11 cellular contexts compared by ENCODE assay signal in genomic region chr22:44337658-44338004, GRCh38. TPM values are rescaled to one million over a fixed set of nuclear protein-coding genes. Genes with fewer than 3 reads are reported as not detected.
DNase-seq lines count a peak whose midpoint lies in the region; ATAC-seq, FAIRE-seq and TF ChIP-seq lines count a peak whose summit lies in the region.
"Had no signal": no experiment of that assay in that cellular context is flagged by ENCODE, and none has a peak within 500 bp of the region (broad histone marks: within the 10 kb centered on the region; RNA-seq: fewer than 3 reads in every experiment).

No MANE protein-coding gene starts in this region.

- no peak overlapping the region for H3K23ac ChIP-seq in H1 (ENCODE audit: insufficient read length)

- H3K9ac ChIP-seq in H1 (replicated peaks in 1 of 4; ENCODE audit: extremely low read depth in 1 of 4, low read depth in 3 of 4, low read length in 3 of 4), result no peak overlapping the region

- 0 out of 2 replicates have a peak overlapping the region, but pooled peaks have one; percentile 50 for H2BK12ac ChIP-seq in H1 (ENCODE audit: low read depth, low read length)

- H4K5ac ChIP-seq in H1 (ENCODE audit: insufficient read length, low read depth, low read length), result no peak overlapping the region

- no peaks in the 10 kb centered on the region for H3K9me3 ChIP-seq in H1 (ENCODE audit: insufficient read depth in 2 of 2, low read depth in 1 of 2, low read length in 1 of 2)

- H3K79me2 ChIP-seq in H1 (ENCODE audit: control insufficient read depth in 1 of 2, insufficient read depth in 2 of 2, low read length in 2 of 2), result no peaks in the 10 kb centered on the region

- peaks cover 0 to 12% (median 5%) of the 10 kb centered on the region in 4 experiments; a peak in 6 of 7 replicates for H3K27me3 ChIP-seq in H1 (replicated peaks in 1 of 4; ENCODE audit: control insufficient read depth in 3 of 4, extremely low read depth in 1 of 4, insufficient read depth in 3 of 4, low read length in 3 of 4)

- peak overlapping the region; percentile 35; the same call in 1 of the 2 replicates for H2BK5ac ChIP-seq in H1 (ENCODE audit: low read depth, low read length)

- H3K79me1 ChIP-seq in H1 (ENCODE audit: low read depth, low read length), result no peaks in the 10 kb centered on the region; the same call in 1 of the 2 replicates

- TF ChIP-seq CTCF in H1 (IDR thresholded peaks at IDR 0.05; ENCODE audit: control extremely low read depth in 1 of 3, insufficient read depth in 1 of 3, low read depth in 1 of 3, low read length in 3 of 3), result no peak

- H3K4me2 ChIP-seq in H1 (ENCODE audit: insufficient read depth in 1 of 2, low read depth in 2 of 2, low read length in 2 of 2), result peak overlapping the region; percentile 24 to 53; a peak in 2 of 4 replicates

- no peaks in the 10 kb centered on the region for H3K36me3 ChIP-seq in H1 (ENCODE audit: control insufficient read depth in 2 of 4, insufficient read depth in 4 of 4, low read length in 3 of 4)

- H2BK15ac ChIP-seq in H1 (ENCODE audit: low read length), result 0 out of 2 replicates have a peak overlapping the region, but pooled peaks have one; percentile 61

- no peak overlapping the region for H2AK5ac ChIP-seq in H1 (ENCODE audit: low read depth, low read length)

- no peak overlapping the region for H2BK120ac ChIP-seq in H1 (replicated peaks; ENCODE audit: low read depth, low read length)

- no peak for TF ChIP-seq EP300 in H1 (IDR thresholded peaks at IDR 0.05; ENCODE audit: borderline replicate concordance in 1 of 2, low read depth in 2 of 2, low read length in 2 of 2)

- H3K27ac ChIP-seq in H1 (ENCODE audit: low read depth, low read length), result no peak overlapping the region

- no peak overlapping the region for H2BK20ac ChIP-seq in H1 (ENCODE audit: low read length)

- TF ChIP-seq POLR2A in H54 (IDR thresholded peaks at IDR 0.05; ENCODE audit: low read depth, low read length) (no peak), H1 (IDR thresholded peaks at IDR 0.05; ENCODE audit: control extremely low read depth in 1 of 2, low read depth in 2 of 2, low read length in 2 of 2) (no peak)

- peaks cover 23% of the 10 kb centered on the region for H3K23me2 ChIP-seq in H1 (ENCODE audit: low read depth, low read length)

- 35% methylated on average over 11 of the region's 13 CpGs; no CpG with 5 or more reads in 1 of the 2 experiments for WGBS in H1 (ENCODE audit: extremely low coverage in 1 of 2, insufficient coverage in 1 of 2, insufficient read length in 1 of 2, insufficient replicate concordance in 2 of 2, low coverage in 1 of 2, low lambda C conversion rate in 2 of 2, missing lambda C conversion rate in 1 of 2), 2 experiments

- no peak overlapping the region for H4K8ac ChIP-seq in H1 (ENCODE audit: extremely low read depth, insufficient read depth, low read length)

- no peak overlapping the region for H3K56ac ChIP-seq in H1 (replicated peaks; ENCODE audit: insufficient read length, low read depth, low read length)

- peak overlapping the region; percentile 32 for H3K18ac ChIP-seq in H1 (ENCODE audit: extremely low read depth, low read length)

- no peak overlapping the region; a peak in 1 of 8 replicates for H3K4me3 ChIP-seq in H1 (ENCODE audit: extremely low read depth in 1 of 4, insufficient read depth in 2 of 4, low read depth in 3 of 4, low read length in 4 of 4)

- peaks cover 4 to 30% (median 18%) of the 10 kb centered on the region in 4 experiments; a peak in 6 of 7 replicates for H3K4me1 ChIP-seq in H1 (replicated peaks in 1 of 4; ENCODE audit: control insufficient read depth in 3 of 4, insufficient read depth in 4 of 4, low read length in 3 of 4)

- peaks cover 0 to 15% of the 10 kb centered on the region in 2 experiments for H4K20me1 ChIP-seq in H1 (replicated peaks in 1 of 2; ENCODE audit: control insufficient read depth in 1 of 2, insufficient read depth in 2 of 2, low read length in 2 of 2)

- FAIRE-seq in H54 (lab: Jason Lieb, UNC) (no peak), H1 (lab: Jason Lieb, UNC) (no peak)
- FAIRE-seq: frontal cortex had no signal

- no peak overlapping the region for H2AFZ ChIP-seq in H1 (ENCODE audit: low read length)

- H3K14ac ChIP-seq in H1 (ENCODE audit: insufficient read length), result no peak overlapping the region

- POLR2A ChIA-PET in H1 (lab: Charles Lee; ENCODE audit: partially characterized antibody), result interaction anchor here (1.2 kb wide), 1 partner anchor 9 kb away, joined by 3 read pairs; no protein-coding TSS in a partner anchor

- H3K4ac ChIP-seq in H1 (replicated peaks; ENCODE audit: insufficient read length, low read depth, low read length), result no peak overlapping the region

- no peak for ATAC-seq in HG03460 (IDR thresholded peaks at IDR 0.05; ENCODE audit: unreplicated experiment)
- ATAC-seq in GM19395 (IDR thresholded peaks at IDR 0.05; ENCODE audit: unreplicated experiment), result no peak
- ATAC-seq: sciatic nerve had no signal

- DNase-seq in H54 (ENCODE audit: insufficient read length, low spot score) (peak; percentile 75), NCI-H460 (ENCODE audit: extremely low read depth, low read depth) (peak; percentile 26), H1 (ENCODE audit: low read depth in 1 of 2, low spot score in 2 of 2) (no peak), renal cortical epithelial cell (ENCODE audit: low read depth) (peak; percentile 13), activated T-cell treated with anti-CD3 and anti-CD28 coated beads for 4 hours (no peak)
- DNase-seq: KBM-7 had no signal

- no peak for TF ChIP-seq RAD21 in H1 (IDR thresholded peaks at IDR 0.05 in 1 of 2, conservative IDR thresholded peaks at IDR 0.05 in 1 of 2; ENCODE audit: low read depth in 2 of 2, low read length in 2 of 2)

- CTCF ChIA-PET in H1 (lab: Charles Lee; ENCODE audit: partially characterized antibody), result interaction anchor here (0.6 to 3.4 kb wide), 9 partner anchors 9 to 1745 kb away, joined by 3 to 13 read pairs (median 3); no protein-coding TSS in a partner anchor

- H4K91ac ChIP-seq in H1 (replicated peaks; ENCODE audit: insufficient read length, low read length), result no peak overlapping the region

TF ChIP-seq in H1, 55 proteins besides CTCF, POLR2A, EP300 and RAD21 (continues in another document):
- TF ChIP-seq MAX (IDR thresholded peaks at IDR 0.05) (0 out of 2 replicates have a peak, but pooled peaks have one; percentile 11), NRF1 (IDR thresholded peaks at IDR 0.05; ENCODE audit: low read depth, low read length) (no peak), CTBP2 (IDR thresholded peaks at IDR 0.05; ENCODE audit: borderline replicate concordance, insufficient read depth, insufficient read length, low read length) (no peak), SIRT6 (IDR thresholded peaks at IDR 0.05; ENCODE audit: low read length) (no peak), PHF8 (conservative IDR thresholded peaks at IDR 0.05; ENCODE audit: low read depth, low read length) (no peak)

RNA-seq across cellular contexts. Expression of gene SHISAL1, which starts 24.9 kb away (rescaled TPM):
- 8.6 and 9.8 TPM in 2 replicates for total RNA-seq in NCI-H460 (2014; rRNA removed; shearing (Covaris generic))
- 7.9 and 9.7 TPM in 2 replicates for polyA plus RNA-seq in NCI-H460 (2014; cell fraction: nucleus; rRNA removed)
- 5.4 and 5.8 TPM in 2 replicates for total RNA-seq in H1 (2021; fragmentation: NEBNext Ultra II Directional; extraction: Animal tissue kit (Norgen Biotek cat#: 25700))
- 2.4 and 3.7 TPM in 2 replicates for polyA plus RNA-seq in H1 (2011; rRNA removed)
- 2.7 TPM for polyA plus RNA-seq in H1 (2011; cell fraction: cytosol; rRNA removed)
- polyA plus RNA-seq in H1 (2011; cell fraction: nucleus; rRNA removed), result 3.0 TPM
- polyA plus RNA-seq in H1 (2012, experiment 1 of 2), result 4.3 to 5.6 TPM (median 5.0 TPM) in 4 replicates
- polyA plus RNA-seq in H1 (2012, experiment 2 of 2), result 3.5 TPM
- 2.3 TPM for polyA plus RNA-seq in H1 (2013, experiment 1 of 2)
- polyA plus RNA-seq in H1 (2013, experiment 2 of 2), result 2.5 TPM
- 7.7 and 11.4 TPM in 2 replicates for polyA minus RNA-seq in H1 (2011; rRNA and poly(A)+ RNA removed)
- polyA minus RNA-seq in H1 (2011; cell fraction: cytosol; rRNA and poly(A)+ RNA removed), result 2.6 TPM
- polyA minus RNA-seq in H1 (2011; cell fraction: nucleus; rRNA and poly(A)+ RNA removed), result 2.2 TPM
- 0.05 TPM in 1 of 2 replicates, not detected in the other for total RNA-seq in renal cortical epithelial cell
- total RNA-seq: activated CD8-positive, alpha-beta memory T cell treated with anti-CD3 and anti-CD28 coated beads for 36 hours had no signal

Comparison
In these comparisons a context has a peak if more than half of its experiments do, and no peak if none do; other contexts are left out.
1. DNase-seq: peak in H54 (single experiment), NCI-H460 (single experiment) and renal cortical epithelial cell (single experiment); none in H1 (0 of 2) and activated T-cell treated with anti-CD3 and anti-CD28 coated beads for 4 hours (single experiment).